In genomic region chr6:158928068-158928467, GRCh38 we compare ENCODE assay signal across 28 cellular contexts.
"Had no signal": no experiment of that assay in that cellular context is flagged by ENCODE, and none has a peak within 500 bp of the region (broad histone marks: within the 10 kb centered on the region; RNA-seq: fewer than 3 reads in every experiment).

No MANE protein-coding gene starts in this region.

- H3K9me3 ChIP-seq: ovary, psoas muscle, right lobe of liver, sigmoid colon, stomach, thoracic aorta, thyroid gland, tibial nerve, upper lobe of left lung, vagina had no signal

- H3K27me3 Mint-ChIP-seq: progenitor cell of endocrine pancreas; stimulated activated naive B cell treated with anti-CD40 and anti-IgM and Interleukin-4, amounts not matched to agents 10 μg/mL and 1 μg/mL and 100 μg/mL, for 72 hours; stimulated activated naive CD8-positive, alpha-beta T cell treated with anti-CD3 and anti-CD28 coated beads, Interleukin-15, Interleukin-2, amounts not matched to agents 100 ng/mL and 50 ng/mL, for 24 hours had no signal

- H3K27ac ChIP-seq: neural progenitor cell, ovary, parathyroid adenoma, psoas muscle, right lobe of liver, sigmoid colon, stomach, thoracic aorta, thyroid gland, tibial nerve, upper lobe of left lung, vagina had no signal

- FAIRE-seq: small intestine, urothelium cell line had no signal

- H3K27ac Mint-ChIP-seq: nephron; neural progenitor cell; progenitor cell of endocrine pancreas; stimulated activated effector memory CD8-positive, alpha-beta T cell treated with anti-CD3 and anti-CD28 coated beads, Interleukin-12 subunit alpha, Interleukin-12 subunit beta, amount 100 ng/mL, for 72 hours; stimulated activated naive CD8-positive, alpha-beta T cell treated with anti-CD3 and anti-CD28 coated beads, Interleukin-15, Interleukin-2, amounts not matched to agents 100 ng/mL and 50 ng/mL, for 24 hours had no signal

- H3K4me3 Mint-ChIP-seq: nephron; neural progenitor cell; stimulated activated effector memory CD8-positive, alpha-beta T cell treated with anti-CD3 and anti-CD28 coated beads, Interleukin-12 subunit alpha, Interleukin-12 subunit beta, amount 100 ng/mL, for 72 hours; stimulated activated naive B cell treated with anti-CD40 and anti-IgM and Interleukin-4, amounts not matched to agents 10 μg/mL and 1 μg/mL and 100 μg/mL, for 72 hours; stimulated activated naive CD8-positive, alpha-beta T cell treated with anti-CD3 and anti-CD28 coated beads, Interleukin-15, Interleukin-2, amounts not matched to agents 100 ng/mL and 50 ng/mL, for 24 hours had no signal

- H3K4me2 ChIP-seq: neural progenitor cell had no signal

- H3K9me3 Mint-ChIP-seq: neural progenitor cell; stimulated activated effector memory CD8-positive, alpha-beta T cell treated with anti-CD3 and anti-CD28 coated beads, Interleukin-12 subunit alpha, Interleukin-12 subunit beta, amount 100 ng/mL, for 72 hours; stimulated activated naive CD8-positive, alpha-beta T cell treated with anti-CD3 and anti-CD28 coated beads, Interleukin-15, Interleukin-2, amounts not matched to agents 100 ng/mL and 50 ng/mL, for 24 hours had no signal

- H3K36me3 ChIP-seq: neural progenitor cell, ovary, right lobe of liver, sigmoid colon, stomach, thoracic aorta, thyroid gland, tibial nerve, upper lobe of left lung, vagina had no signal

- H3K36me3 Mint-ChIP-seq: neural progenitor cell; stimulated activated effector memory CD8-positive, alpha-beta T cell treated with anti-CD3 and anti-CD28 coated beads, Interleukin-12 subunit alpha, Interleukin-12 subunit beta, amount 100 ng/mL, for 72 hours; stimulated activated naive B cell treated with anti-CD40 and anti-IgM and Interleukin-4, amounts not matched to agents 10 μg/mL and 1 μg/mL and 100 μg/mL, for 72 hours had no signal

- DNase-seq: occipital lobe; ovary; posterior cingulate gyrus; psoas muscle; right cardiac atrium; right lobe of liver; sigmoid colon; small intestine; stimulated activated CD4-positive, alpha-beta T cell treated with anti-CD3 and anti-CD28 coated beads, Interleukin-15, amount 100 ng/mL, for 24 hours; stimulated activated CD4-positive, alpha-beta T cell treated with anti-CD3 and anti-CD28 coated beads, Interleukin-2, amount 100 ng/mL, for 24 hours; stimulated activated CD4-positive, alpha-beta T cell treated with anti-CD3 and anti-CD28 coated beads, Interleukin-2, amount 100 ng/mL, for 48 hours; stimulated activated CD4-positive, alpha-beta T cell treated with anti-CD3 and anti-CD28 coated beads, Interleukin-4, amount 100 ng/mL, for 24 hours; stimulated activated naive B cell treated with anti-CD40 and anti-IgM and Interleukin-4, amounts not matched to agents 10 μg/mL and 1 μg/mL and 100 μg/mL, for 72 hours; stimulated activated naive CD4-positive, alpha-beta T cell treated with Interleukin-2 at 50 U/mL for 16 hours; stomach; thyroid gland; trophoblast cell; upper lobe of left lung had no signal

- H3K4me1 Mint-ChIP-seq: nephron; neural progenitor cell; stimulated activated effector memory CD8-positive, alpha-beta T cell treated with anti-CD3 and anti-CD28 coated beads, Interleukin-12 subunit alpha, Interleukin-12 subunit beta, amount 100 ng/mL, for 72 hours had no signal

- H3K4me3 ChIP-seq: neural progenitor cell, ovary, psoas muscle, right lobe of liver, sigmoid colon, stomach, thoracic aorta, thyroid gland, tibial nerve, upper lobe of left lung, vagina had no signal

- ATAC-seq: psoas muscle; right cardiac atrium; right lobe of liver; stimulated activated effector memory CD8-positive, alpha-beta T cell treated with anti-CD3 and anti-CD28 coated beads, Interleukin-12 subunit alpha, Interleukin-12 subunit beta, amount 100 ng/mL, for 72 hours; stimulated activated naive B cell treated with anti-CD40 and anti-IgM and Interleukin-4, amounts not matched to agents 10 μg/mL and 1 μg/mL and 100 μg/mL, for 72 hours had no signal

- H3K79me2 ChIP-seq: parathyroid adenoma had no signal

- H3K4me1 ChIP-seq: neural progenitor cell, psoas muscle, right lobe of liver, sigmoid colon, thyroid gland, tibial nerve, upper lobe of left lung, vagina had no signal

- H3K27me3 ChIP-seq: neural progenitor cell, ovary, right lobe of liver, sigmoid colon, stomach, thyroid gland, tibial nerve, upper lobe of left lung, vagina had no signal

- H2AFZ ChIP-seq: neural progenitor cell, parathyroid adenoma had no signal

- H3K9ac ChIP-seq: neural progenitor cell, parathyroid adenoma had no signal
